18 cellular contexts compared by ENCODE assay signal in the genomic region with DNA sequence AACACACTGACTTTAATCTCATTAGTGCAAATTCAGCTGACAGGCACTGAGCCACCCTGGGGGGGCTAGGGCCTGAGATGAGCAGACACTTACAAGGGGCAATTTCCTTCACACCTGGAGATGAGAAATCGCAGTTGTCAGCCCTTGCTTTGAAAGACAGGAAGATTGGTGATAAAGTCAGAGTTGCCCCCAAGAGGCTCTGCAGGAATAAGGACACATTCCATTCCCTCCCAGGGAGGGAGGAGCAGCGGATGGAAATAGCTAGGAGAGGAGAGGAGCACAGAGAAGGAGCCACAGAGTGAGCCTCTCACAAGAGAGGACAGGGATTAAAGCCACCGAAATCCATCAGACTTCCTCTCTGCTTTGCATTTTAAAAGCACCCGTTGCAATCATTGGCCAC.
"Had no signal": no experiment of that assay in that cellular context is flagged by ENCODE, and none has a peak within 500 bp of the region (broad histone marks: within the 10 kb centered on the region; RNA-seq: fewer than 3 reads in every experiment).

No MANE protein-coding gene starts in this region.

- H3K4me1 Mint-ChIP-seq: activated CD4-positive, alpha-beta T cell treated with anti-CD3 and anti-CD28 coated beads for 36 hours; immature natural killer cell; naive thymus-derived CD4-positive, alpha-beta T cell; stimulated activated naive CD8-positive, alpha-beta T cell treated with anti-CD3 and anti-CD28 coated beads, Interleukin-15, amount 100 ng/mL, for 72 hours had no signal

- H3K27ac Mint-ChIP-seq: activated CD4-positive, alpha-beta T cell treated with anti-CD3 and anti-CD28 coated beads for 36 hours; activated naive CD4-positive, alpha-beta T cell treated with anti-CD3 and anti-CD28 coated beads, Interleukin-2, amount 50 U/mL, for 72 hours; activated T-helper 1 cell treated with anti-CD3 and anti-CD28 coated beads, Interleukin-12 subunit alpha, Interleukin-12 subunit beta, Interleukin-2, Interleukin-4 antibody, amounts not matched to agents 30 ng/mL and 10 ng/mL and 1 ng/mL, durations not matched to agents 14 hours and 24 hours and 36 hours; immature natural killer cell; naive thymus-derived CD4-positive, alpha-beta T cell; stimulated activated naive CD8-positive, alpha-beta T cell treated with anti-CD3 and anti-CD28 coated beads, Interleukin-15, amount 100 ng/mL, for 72 hours; T-helper 2 cell treated with Interferon-gamma antibody and Interleukin-4, amounts not matched to agents 5 μg/mL and 100 μg/mL, for 36 hours; type B pancreatic cell had no signal

- H3K9me3 Mint-ChIP-seq: activated naive CD4-positive, alpha-beta T cell treated with anti-CD3 and anti-CD28 coated beads, Interleukin-2, amount 50 U/mL, for 72 hours; activated T-helper 1 cell treated with anti-CD3 and anti-CD28 coated beads, Interleukin-12 subunit alpha, Interleukin-12 subunit beta, Interleukin-2, Interleukin-4 antibody, amounts not matched to agents 30 ng/mL and 10 ng/mL and 1 ng/mL, durations not matched to agents 14 hours and 24 hours and 36 hours; immature natural killer cell; stimulated activated naive CD8-positive, alpha-beta T cell treated with anti-CD3 and anti-CD28 coated beads, Interleukin-15, amount 100 ng/mL, for 72 hours; T-helper 2 cell treated with Interferon-gamma antibody and Interleukin-4, amounts not matched to agents 5 μg/mL and 100 μg/mL, for 36 hours had no signal

- FAIRE-seq: astrocyte, TTC549 had no signal

- ATAC-seq: activated CD4-positive, alpha-beta T cell treated with anti-CD3 and anti-CD28 coated beads for 36 hours; activated naive CD4-positive, alpha-beta T cell treated with anti-CD3 and anti-CD28 coated beads, Interleukin-2, amount 50 U/mL, for 72 hours; naive thymus-derived CD4-positive, alpha-beta T cell; sciatic nerve; stimulated activated naive CD8-positive, alpha-beta T cell treated with anti-CD3 and anti-CD28 coated beads, Interleukin-15, amount 100 ng/mL, for 72 hours had no signal

- H3K4me3 Mint-ChIP-seq: activated CD4-positive, alpha-beta T cell treated with anti-CD3 and anti-CD28 coated beads for 36 hours; activated T-helper 1 cell treated with anti-CD3 and anti-CD28 coated beads, Interleukin-12 subunit alpha, Interleukin-12 subunit beta, Interleukin-2, Interleukin-4 antibody, amounts not matched to agents 30 ng/mL and 10 ng/mL and 1 ng/mL, durations not matched to agents 14 hours and 24 hours and 36 hours; immature natural killer cell; naive thymus-derived CD4-positive, alpha-beta T cell; stimulated activated naive CD8-positive, alpha-beta T cell treated with anti-CD3 and anti-CD28 coated beads, Interleukin-15, amount 100 ng/mL, for 72 hours; T-helper 2 cell treated with Interferon-gamma antibody and Interleukin-4, amounts not matched to agents 5 μg/mL and 100 μg/mL, for 36 hours; type B pancreatic cell had no signal

- DNase-seq: activated CD4-positive, alpha-beta T cell treated with anti-CD3 and anti-CD28 coated beads for 36 hours; activated CD4-positive, alpha-beta T cell treated with anti-CD3 and anti-CD28 coated beads, Interleukin-2, amount 50 U/mL, for 48 hours; activated gamma-delta T cell treated with Interleukin-2 at 50 U/mL for 16 hours; adrenal gland; cerebellar nuclear complex; effector CD8-positive, alpha-beta T cell; immature natural killer cell; mesenchymal stem cell; naive thymus-derived CD4-positive, alpha-beta T cell; stimulated activated CD4-positive, alpha-beta T cell treated with anti-CD3 and anti-CD28 coated beads, Interleukin-4, amount 100 ng/mL, for 1 hour; stimulated activated naive CD8-positive, alpha-beta T cell treated with anti-CD3 and anti-CD28 coated beads, Interleukin-15, amount 100 ng/mL, for 72 hours had no signal

- H3K36me3 Mint-ChIP-seq: activated naive CD4-positive, alpha-beta T cell treated with anti-CD3 and anti-CD28 coated beads, Interleukin-2, amount 50 U/mL, for 72 hours; immature natural killer cell; naive thymus-derived CD4-positive, alpha-beta T cell; type B pancreatic cell had no signal
